12 cellular contexts compared by ENCODE assay signal in the genomic region with DNA sequence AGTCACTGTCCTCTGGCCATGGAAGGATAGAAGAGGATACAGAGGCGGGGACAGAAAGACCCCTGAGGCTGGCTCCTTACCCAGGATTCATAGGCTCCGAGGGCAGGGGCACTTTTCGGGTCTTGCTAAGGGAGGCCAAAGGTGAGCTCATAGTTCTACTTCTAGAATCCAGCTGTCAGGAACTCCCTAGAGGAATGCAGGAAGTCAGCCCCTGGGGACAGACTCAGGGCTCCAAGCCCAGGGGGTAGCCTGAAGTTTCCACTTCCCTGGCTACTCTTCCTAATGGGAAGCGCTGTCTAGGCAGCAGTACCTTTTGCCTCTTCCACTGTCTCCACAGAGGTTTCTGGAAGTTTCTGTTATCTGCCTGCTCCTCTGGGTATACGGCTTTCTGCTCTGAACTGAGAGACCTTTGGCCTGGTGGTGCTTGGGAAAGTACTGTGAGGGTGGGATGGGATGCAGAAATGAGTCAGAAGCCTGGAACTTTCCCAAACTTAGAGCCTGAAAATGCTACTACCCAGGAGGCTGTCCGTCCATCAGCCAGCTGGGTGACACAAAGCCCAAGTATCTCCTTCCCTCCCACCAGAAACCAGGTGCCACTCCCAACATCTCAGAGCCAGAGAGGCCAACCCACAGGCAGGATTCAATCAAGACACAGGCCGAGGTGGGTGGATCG. TPM values are rescaled to one million over a fixed set of nuclear protein-coding genes. Genes with fewer than 3 reads are reported as not detected.
A peak's percentile ranks its signal among the peaks of the same experiment; 100 is the strongest.
DNase-seq lines count a peak whose midpoint lies in the region; ATAC-seq, FAIRE-seq and TF ChIP-seq lines count a peak whose summit lies in the region.
"Had no signal": no experiment of that assay in that cellular context is flagged by ENCODE, and none has a peak within 500 bp of the region (broad histone marks: within the 10 kb centered on the region; RNA-seq: fewer than 3 reads in every experiment).

No MANE protein-coding gene starts in this region.

- H3K27ac ChIP-seq in brain microvascular endothelial cell = peak overlapping the region; percentile 35
- H3K27ac ChIP-seq in HepG2 (ENCODE audit: extremely low read length, insufficient read depth, low read length) = no peak overlapping the region
- H3K27ac ChIP-seq in CD8-positive, alpha-beta T cell (ENCODE audit: low read depth, low read length) = no peak overlapping the region
- H3K27ac ChIP-seq: neutrophil had no signal

- TF ChIP-seq RAD21 in HepG2 (CRISPR knock-in tag; IDR thresholded peaks at IDR 0.05) = no peak

- peak overlapping the region; percentile 9; the same call in 1 of the 2 replicates for H3K9ac ChIP-seq in HepG2 (ENCODE audit: insufficient read depth, low read depth, low read length)

- H3K27me3 ChIP-seq in brain microvascular endothelial cell (replicated peaks) = no peaks in the 10 kb centered on the region
- no peaks in the 10 kb centered on the region; a peak in 1 of 5 replicates for H3K27me3 ChIP-seq in HepG2 (ENCODE audit: control insufficient read depth in 1 of 2, insufficient read depth in 2 of 2, low read length in 2 of 2)
- H3K27me3 ChIP-seq in CD8-positive, alpha-beta T cell (ENCODE audit: insufficient read depth, low read length) = no peaks in the 10 kb centered on the region
- H3K27me3 ChIP-seq: neutrophil had no signal

- peaks cover 31% of the 10 kb centered on the region for H3K4me1 ChIP-seq in HepG2 (ENCODE audit: insufficient read depth, low read length)
- peaks cover 20% of the 10 kb centered on the region for H3K4me1 ChIP-seq in CD8-positive, alpha-beta T cell (ENCODE audit: insufficient read depth, low read length)

- H3K36me3 Mint-ChIP-seq in activated T-helper 2 cell treated with anti-CD3 and anti-CD28 coated beads, Interferon-gamma antibody, Interleukin-2, Interleukin-4, amounts not matched to agents 10 μg/mL and 5 μg/mL and 100 μg/mL, durations not matched to agents 14 hours and 24 hours and 36 hours (ENCODE audit: low read depth) = no peaks in the 10 kb centered on the region
- H3K36me3 Mint-ChIP-seq in CD8-positive, alpha-beta T cell = peaks cover 6% of the 10 kb centered on the region
- peaks cover 3% of the 10 kb centered on the region for H3K36me3 Mint-ChIP-seq in activated naive CD8-positive, alpha-beta T cell treated with anti-CD3 and anti-CD28 coated beads, Interleukin-2, amount 50 U/mL, for 24 hours (ENCODE audit: low read depth)

- POLR2A ChIA-PET in HepG2 (lab: Yijun Ruan, JAX) = no interaction called here
- POLR2A ChIA-PET in CD8-positive, alpha-beta T cell (lab: Charles Lee) = interaction anchor here (1.2 kb wide), 1 partner anchor 15 kb away, joined by 6 read pairs; a partner anchor contains a TSS

- H3K27ac Mint-ChIP-seq in activated T-helper 2 cell treated with anti-CD3 and anti-CD28 coated beads, Interferon-gamma antibody, Interleukin-2, Interleukin-4, amounts not matched to agents 10 μg/mL and 5 μg/mL and 100 μg/mL, durations not matched to agents 14 hours and 24 hours and 36 hours = no peak overlapping the region
- no peak overlapping the region for H3K27ac Mint-ChIP-seq in CD8-positive, alpha-beta T cell
- H3K27ac Mint-ChIP-seq in activated naive CD8-positive, alpha-beta T cell treated with anti-CD3 and anti-CD28 coated beads, Interleukin-2, amount 50 U/mL, for 24 hours = no peak overlapping the region

- FAIRE-seq in HepG2 (lab: Jason Lieb, UNC) = no peak

- intact Hi-C loops in HepG2 (cut with micrococcal nuclease; ENCODE audit: unreplicated experiment) = no loop called here
- intact Hi-C loops in activated T-helper 2 cell treated with anti-CD3 and anti-CD28 coated beads, Interferon-gamma antibody, Interleukin-2, Interleukin-4, amounts not matched to agents 10 μg/mL and 5 μg/mL and 100 μg/mL, durations not matched to agents 14 hours and 24 hours and 36 hours (cut with micrococcal nuclease) = no loop called here
- intact Hi-C loops in CD8-positive, alpha-beta T cell (cut with DNase I, micrococcal nuclease) = no loop called here

- H3K4me2 ChIP-seq in HepG2 (ENCODE audit: low read depth, low read length) = no peak overlapping the region

- H2AFZ ChIP-seq in HepG2 (ENCODE audit: low read length) = no peak overlapping the region

- DNase-seq in AG10803 (ENCODE audit: low read depth) (peak; percentile 51), HFF-Myc (ENCODE audit: extremely low read depth, low read depth) (peak; percentile 37), brain microvascular endothelial cell (peak; percentile 63), HepG2 (ENCODE audit: low spot score) (no peak)
- DNase-seq in activated T-helper 2 cell treated with anti-CD3 and anti-CD28 coated beads, Interferon-gamma antibody, Interleukin-2, Interleukin-4, amounts not matched to agents 10 μg/mL and 5 μg/mL and 100 μg/mL, durations not matched to agents 14 hours and 24 hours and 36 hours (ENCODE audit: low spot score) = no peak
- no peak for DNase-seq in CD8-positive, alpha-beta T cell
- DNase-seq in activated naive CD8-positive, alpha-beta T cell treated with anti-CD3 and anti-CD28 coated beads, Interleukin-2, amount 50 U/mL, for 24 hours = no peak
- DNase-seq: NCI-H2081; OCI-M1; stimulated activated naive CD4-positive, alpha-beta T cell treated with Interleukin-2 at 50 U/mL for 16 hours had no signal

- TF ChIP-seq CTCF in AG10803 (conservative IDR thresholded peaks at IDR 0.05; ENCODE audit: low read length) (no peak), HFF-Myc (IDR thresholded peaks at IDR 0.05; ENCODE audit: low read depth, low read length, missing control alignments) (no peak), brain microvascular endothelial cell (IDR thresholded peaks at IDR 0.05; ENCODE audit: low read depth, low read length, missing control alignments) (no peak), HepG2 (CRISPR knock-in tag; IDR thresholded peaks at IDR 0.05) (no peak)
- TF ChIP-seq CTCF in CD8-positive, alpha-beta T cell (IDR thresholded peaks at IDR 0.05) = no peak

- no peaks in the 10 kb centered on the region for H4K20me1 ChIP-seq in HepG2 (ENCODE audit: insufficient read depth, low read length)

- H3K79me2 ChIP-seq in HepG2 (ENCODE audit: insufficient read depth, low read length) = no peaks in the 10 kb centered on the region

- H3K27me3 Mint-ChIP-seq in activated T-helper 2 cell treated with anti-CD3 and anti-CD28 coated beads, Interferon-gamma antibody, Interleukin-2, Interleukin-4, amounts not matched to agents 10 μg/mL and 5 μg/mL and 100 μg/mL, durations not matched to agents 14 hours and 24 hours and 36 hours (ENCODE audit: low read depth) = no peaks in the 10 kb centered on the region
- H3K27me3 Mint-ChIP-seq in CD8-positive, alpha-beta T cell (ENCODE audit: low read depth) = no peaks in the 10 kb centered on the region
- no peaks in the 10 kb centered on the region for H3K27me3 Mint-ChIP-seq in activated naive CD8-positive, alpha-beta T cell treated with anti-CD3 and anti-CD28 coated beads, Interleukin-2, amount 50 U/mL, for 24 hours

- BruUV-seq in HepG2 (replicated peaks; lab: Mats Ljungman, UMichigan) = no TSS peak

- in situ Hi-C loops in brain microvascular endothelial cell (cut with HindIII; ENCODE audit: low pct_ligation_motif_present, low sequenced_read_pairs) (no loop called here), HepG2 (cut with HindIII; ENCODE audit: extremely low pct_ligation_motif_present, low pct_unique_long_range_greater_than_20kb) (no loop called here)

- TF ChIP-seq EP300 in HepG2 (IDR thresholded peaks at IDR 0.05; ENCODE audit: low read depth in 2 of 2, low read length in 2 of 2) (no peak), HepG2 (CRISPR knock-in tag; IDR thresholded peaks at IDR 0.05; ENCODE audit: borderline replicate concordance) (no peak)

- H3K4me1 Mint-ChIP-seq in activated T-helper 2 cell treated with anti-CD3 and anti-CD28 coated beads, Interferon-gamma antibody, Interleukin-2, Interleukin-4, amounts not matched to agents 10 μg/mL and 5 μg/mL and 100 μg/mL, durations not matched to agents 14 hours and 24 hours and 36 hours (ENCODE audit: low read depth) = peaks cover 21% of the 10 kb centered on the region
- peaks cover 32% of the 10 kb centered on the region for H3K4me1 Mint-ChIP-seq in CD8-positive, alpha-beta T cell (ENCODE audit: low read depth)
- peaks cover 28% of the 10 kb centered on the region for H3K4me1 Mint-ChIP-seq in activated naive CD8-positive, alpha-beta T cell treated with anti-CD3 and anti-CD28 coated beads, Interleukin-2, amount 50 U/mL, for 24 hours

- H3K4me3 ChIP-seq in AG10803 (ENCODE audit: low read length) (no peak overlapping the region), HFF-Myc (replicated peaks; ENCODE audit: low read depth, low read length) (no peak overlapping the region), brain microvascular endothelial cell (ENCODE audit: low read depth, low read length) (no peak overlapping the region), HepG2 (replicated peaks in 1 of 3; ENCODE audit: insufficient read depth in 1 of 3, low read depth in 2 of 3, low read length in 3 of 3) (no peak overlapping the region)
- no peak overlapping the region for H3K4me3 ChIP-seq in CD8-positive, alpha-beta T cell (ENCODE audit: low read depth, low read length)

- CTCF ChIA-PET in HepG2 (lab: Yijun Ruan, JAX; ENCODE audit: low intra/inter-chr PET ratio, low total read pairs) = no interaction called here
- CTCF ChIA-PET in CD8-positive, alpha-beta T cell (lab: Charles Lee) = interaction anchor here (0.9 to 1.1 kb wide), 2 partner anchors 18 to 19 kb away, joined by 3 read pairs; no protein-coding TSS in a partner anchor

- no peak overlapping the region for H3K4me3 Mint-ChIP-seq in activated T-helper 2 cell treated with anti-CD3 and anti-CD28 coated beads, Interferon-gamma antibody, Interleukin-2, Interleukin-4, amounts not matched to agents 10 μg/mL and 5 μg/mL and 100 μg/mL, durations not matched to agents 14 hours and 24 hours and 36 hours (ENCODE audit: low read depth)
- no peak overlapping the region for H3K4me3 Mint-ChIP-seq in CD8-positive, alpha-beta T cell
- no peak overlapping the region for H3K4me3 Mint-ChIP-seq in activated naive CD8-positive, alpha-beta T cell treated with anti-CD3 and anti-CD28 coated beads, Interleukin-2, amount 50 U/mL, for 24 hours

- no peak for ATAC-seq in HepG2
- ATAC-seq in CD8-positive, alpha-beta T cell = no peak
- ATAC-seq in GM19395 (IDR thresholded peaks at IDR 0.05; ENCODE audit: unreplicated experiment) = no peak
- ATAC-seq in activated naive CD8-positive, alpha-beta T cell treated with anti-CD3 and anti-CD28 coated beads, Interleukin-2, amount 50 U/mL, for 24 hours = no peak

- H3K9me3 ChIP-seq in HepG2 (ENCODE audit: low read length) = no peaks in the 10 kb centered on the region
- no peaks in the 10 kb centered on the region for H3K9me3 ChIP-seq in CD8-positive, alpha-beta T cell (ENCODE audit: low read length)
- H3K9me3 ChIP-seq: neutrophil had no signal

- H3K9me3 Mint-ChIP-seq in activated T-helper 2 cell treated with anti-CD3 and anti-CD28 coated beads, Interferon-gamma antibody, Interleukin-2, Interleukin-4, amounts not matched to agents 10 μg/mL and 5 μg/mL and 100 μg/mL, durations not matched to agents 14 hours and 24 hours and 36 hours = no peaks in the 10 kb centered on the region
- H3K9me3 Mint-ChIP-seq in CD8-positive, alpha-beta T cell = no peaks in the 10 kb centered on the region
- no peaks in the 10 kb centered on the region for H3K9me3 Mint-ChIP-seq in activated naive CD8-positive, alpha-beta T cell treated with anti-CD3 and anti-CD28 coated beads, Interleukin-2, amount 50 U/mL, for 24 hours

- no peak for TF ChIP-seq POLR2A in HepG2 (IDR thresholded peaks at IDR 0.05; ENCODE audit: insufficient read depth in 1 of 2, low read depth in 2 of 2, low read length in 2 of 2)

- WGBS in HepG2 (ENCODE audit: low lambda C conversion rate) = 83% methylated on average over 5 of the region's 8 CpGs

- no peaks in the 10 kb centered on the region for H3K36me3 ChIP-seq in brain microvascular endothelial cell (replicated peaks)
- no peaks in the 10 kb centered on the region; a peak in 1 of 5 replicates for H3K36me3 ChIP-seq in HepG2 (replicated peaks in 1 of 2; ENCODE audit: control insufficient read depth in 1 of 2, insufficient read depth in 2 of 2, low read length in 2 of 2)
- H3K36me3 ChIP-seq in CD8-positive, alpha-beta T cell (ENCODE audit: insufficient read depth, low read length) = no peaks in the 10 kb centered on the region
- H3K36me3 ChIP-seq: neutrophil had no signal

RNA-seq across cellular contexts. Expression of a gene that starts 3.6 kb away (rescaled TPM):
- 3.2 and 9.3 TPM in 2 replicates for total RNA-seq in HepG2 (2016; rRNA removed; fragmentation: Illumina TruSeq; extraction: Trizol)
- 4.9 and 5.3 TPM in 2 replicates for total RNA-seq in HepG2 (2016; cell fraction: cytosol; rRNA removed; fragmentation: Illumina TruSeq; extraction: Trizol; ENCODE audit: low read depth)
- total RNA-seq in HepG2 (2016; cell fraction: insoluble cytoplasmic fraction; rRNA removed; fragmentation: Illumina TruSeq; extraction: Trizol) = 3.0 and 8.5 TPM in 2 replicates
- 4.4 and 5.7 TPM in 2 replicates for total RNA-seq in HepG2 (2016; cell fraction: membrane; rRNA removed; fragmentation: Illumina TruSeq; extraction: Trizol)
- 15.9 and 19.3 TPM in 2 replicates for total RNA-seq in HepG2 (2016; cell fraction: nucleus; rRNA removed; fragmentation: Illumina TruSeq; extraction: Trizol)
- 10.3 and 10.4 TPM in 2 replicates for polyA plus RNA-seq in HepG2 (2011; rRNA removed)
- polyA plus RNA-seq in HepG2 (2011; cell fraction: cytosol; rRNA removed) = 3.0 and 5.8 TPM in 2 replicates
- polyA plus RNA-seq in HepG2 (2011; cell fraction: nucleus; rRNA removed) = 81.6 and 111 TPM in 2 replicates
- polyA plus RNA-seq in HepG2 (2012) = 4.8 and 5.2 TPM in 2 replicates
- 7.2 and 9.0 TPM in 2 replicates for polyA plus RNA-seq in HepG2 (2016; cell fraction: cytosol; fragmentation: Illumina TruSeq; extraction: Trizol; ENCODE audit: low read depth)
- 6.4 and 8.0 TPM in 2 replicates for polyA plus RNA-seq in HepG2 (2016; cell fraction: insoluble cytoplasmic fraction; fragmentation: Illumina TruSeq; extraction: Trizol; ENCODE audit: low read depth)
- polyA plus RNA-seq in HepG2 (2016; cell fraction: membrane; fragmentation: Illumina TruSeq; extraction: Trizol; ENCODE audit: low read depth) = 8.8 and 9.0 TPM in 2 replicates
- 64.2 and 68.2 TPM in 2 replicates for polyA plus RNA-seq in HepG2 (2016; cell fraction: nucleus; fragmentation: Illumina TruSeq; extraction: Trizol; ENCODE audit: insufficient read depth, low read depth)
- 4.3 and 43.2 TPM in 2 replicates for polyA minus RNA-seq in HepG2 (2011; rRNA and poly(A)+ RNA removed; ENCODE audit: low replicate concordance)
- 1.2 and 2.0 TPM in 2 replicates for polyA minus RNA-seq in HepG2 (2011; cell fraction: cytosol; rRNA and poly(A)+ RNA removed)
- 8.6 and 11.5 TPM in 2 replicates for polyA minus RNA-seq in HepG2 (2011; cell fraction: nucleus; rRNA and poly(A)+ RNA removed)
- 13.1 and 14.2 TPM in 2 replicates for total RNA-seq in activated T-helper 2 cell treated with anti-CD3 and anti-CD28 coated beads, Interferon-gamma antibody, Interleukin-2, Interleukin-4, amounts not matched to agents 10 μg/mL and 5 μg/mL and 100 μg/mL, durations not matched to agents 14 hours and 24 hours and 36 hours
- 10 to 100 TPM; 28.6 to 33.8 TPM for total RNA-seq in CD8-positive, alpha-beta T cell

RNA-seq across cellular contexts. Expression of a gene that starts 14.9 kb away (rescaled TPM):
- not detected in 2 replicates for total RNA-seq in HepG2 (2016; rRNA removed; fragmentation: Illumina TruSeq; extraction: Trizol)
- total RNA-seq in HepG2 (2016; cell fraction: cytosol; rRNA removed; fragmentation: Illumina TruSeq; extraction: Trizol; ENCODE audit: low read depth) = not detected in 2 replicates
- total RNA-seq in HepG2 (2016; cell fraction: insoluble cytoplasmic fraction; rRNA removed; fragmentation: Illumina TruSeq; extraction: Trizol) = not detected in 2 replicates
- total RNA-seq in HepG2 (2016; cell fraction: membrane; rRNA removed; fragmentation: Illumina TruSeq; extraction: Trizol) = not detected in 2 replicates
- not detected in 2 replicates for total RNA-seq in HepG2 (2016; cell fraction: nucleus; rRNA removed; fragmentation: Illumina TruSeq; extraction: Trizol)
- polyA plus RNA-seq in HepG2 (2011; rRNA removed) = 0.32 and 0.93 TPM in 2 replicates
- polyA plus RNA-seq in HepG2 (2011; cell fraction: cytosol; rRNA removed) = 0.81 TPM in 2 replicates
- polyA plus RNA-seq in HepG2 (2011; cell fraction: nucleus; rRNA removed) = not detected in 2 replicates
- polyA plus RNA-seq in HepG2 (2012) = not detected in 2 replicates
- polyA plus RNA-seq in HepG2 (2016; cell fraction: cytosol; fragmentation: Illumina TruSeq; extraction: Trizol; ENCODE audit: low read depth) = not detected in 2 replicates
- polyA plus RNA-seq in HepG2 (2016; cell fraction: insoluble cytoplasmic fraction; fragmentation: Illumina TruSeq; extraction: Trizol; ENCODE audit: low read depth) = not detected in 2 replicates
- not detected in 2 replicates for polyA plus RNA-seq in HepG2 (2016; cell fraction: membrane; fragmentation: Illumina TruSeq; extraction: Trizol; ENCODE audit: low read depth)
- polyA plus RNA-seq in HepG2 (2016; cell fraction: nucleus; fragmentation: Illumina TruSeq; extraction: Trizol; ENCODE audit: insufficient read depth, low read depth) = not detected in 2 replicates
- polyA minus RNA-seq in HepG2 (2011; rRNA and poly(A)+ RNA removed; ENCODE audit: low replicate concordance) = 0.44 and 1.2 TPM in 2 replicates
- polyA minus RNA-seq in HepG2 (2011; cell fraction: cytosol; rRNA and poly(A)+ RNA removed) = not detected in 2 replicates
- not detected in 2 replicates for polyA minus RNA-seq in HepG2 (2011; cell fraction: nucleus; rRNA and poly(A)+ RNA removed)
- 237 and 243 TPM in 2 replicates for total RNA-seq in activated T-helper 2 cell treated with anti-CD3 and anti-CD28 coated beads, Interferon-gamma antibody, Interleukin-2, Interleukin-4, amounts not matched to agents 10 μg/mL and 5 μg/mL and 100 μg/mL, durations not matched to agents 14 hours and 24 hours and 36 hours
- total RNA-seq in CD8-positive, alpha-beta T cell = 100 to 1,000 TPM; 285 to 289 TPM

RNA-seq across cellular contexts. Expression of a gene that starts 23.0 kb away (rescaled TPM):
- 12.2 and 13.4 TPM in 2 replicates for total RNA-seq in HepG2 (2016; rRNA removed; fragmentation: Illumina TruSeq; extraction: Trizol)
- 14.0 and 29.7 TPM in 2 replicates for total RNA-seq in HepG2 (2016; cell fraction: cytosol; rRNA removed; fragmentation: Illumina TruSeq; extraction: Trizol; ENCODE audit: low read depth)
- total RNA-seq in HepG2 (2016; cell fraction: insoluble cytoplasmic fraction; rRNA removed; fragmentation: Illumina TruSeq; extraction: Trizol) = 11.6 and 11.8 TPM in 2 replicates
- 15.8 and 28.5 TPM in 2 replicates for total RNA-seq in HepG2 (2016; cell fraction: membrane; rRNA removed; fragmentation: Illumina TruSeq; extraction: Trizol)
- total RNA-seq in HepG2 (2016; cell fraction: nucleus; rRNA removed; fragmentation: Illumina TruSeq; extraction: Trizol) = 5.2 and 6.0 TPM in 2 replicates
- polyA plus RNA-seq in HepG2 (2011; rRNA removed) = 11.4 and 11.5 TPM in 2 replicates
- 10.4 and 12.2 TPM in 2 replicates for polyA plus RNA-seq in HepG2 (2011; cell fraction: cytosol; rRNA removed)
- 7.5 and 8.3 TPM in 2 replicates for polyA plus RNA-seq in HepG2 (2011; cell fraction: nucleus; rRNA removed)
- polyA plus RNA-seq in HepG2 (2012) = 12.3 and 13.0 TPM in 2 replicates
- 64.3 and 100 TPM in 2 replicates for polyA plus RNA-seq in HepG2 (2016; cell fraction: cytosol; fragmentation: Illumina TruSeq; extraction: Trizol; ENCODE audit: low read depth)
- polyA plus RNA-seq in HepG2 (2016; cell fraction: insoluble cytoplasmic fraction; fragmentation: Illumina TruSeq; extraction: Trizol; ENCODE audit: low read depth) = 24.8 and 47.8 TPM in 2 replicates
- polyA plus RNA-seq in HepG2 (2016; cell fraction: membrane; fragmentation: Illumina TruSeq; extraction: Trizol; ENCODE audit: low read depth) = 72.1 and 88.4 TPM in 2 replicates
- polyA plus RNA-seq in HepG2 (2016; cell fraction: nucleus; fragmentation: Illumina TruSeq; extraction: Trizol; ENCODE audit: insufficient read depth, low read depth) = 16.4 and 20.4 TPM in 2 replicates
- 26.8 and 67.6 TPM in 2 replicates for polyA minus RNA-seq in HepG2 (2011; rRNA and poly(A)+ RNA removed; ENCODE audit: low replicate concordance)
- polyA minus RNA-seq in HepG2 (2011; cell fraction: cytosol; rRNA and poly(A)+ RNA removed) = 8.1 and 10.8 TPM in 2 replicates
- 8.5 and 9.8 TPM in 2 replicates for polyA minus RNA-seq in HepG2 (2011; cell fraction: nucleus; rRNA and poly(A)+ RNA removed)
- 437 TPM in 2 replicates for total RNA-seq in activated T-helper 2 cell treated with anti-CD3 and anti-CD28 coated beads, Interferon-gamma antibody, Interleukin-2, Interleukin-4, amounts not matched to agents 10 μg/mL and 5 μg/mL and 100 μg/mL, durations not matched to agents 14 hours and 24 hours and 36 hours
- total RNA-seq in CD8-positive, alpha-beta T cell = 100 to 1,000 TPM; 187 to 191 TPM

RNA-seq across cellular contexts. Expression of a gene that starts 51.1 kb away (rescaled TPM):
- total RNA-seq in HepG2 (2016; rRNA removed; fragmentation: Illumina TruSeq; extraction: Trizol) = 0.39 and 1.3 TPM in 2 replicates
- 0.18 TPM in 1 of 2 replicates, not detected in the other for total RNA-seq in HepG2 (2016; cell fraction: cytosol; rRNA removed; fragmentation: Illumina TruSeq; extraction: Trizol; ENCODE audit: low read depth)
- 0.86 and 1.1 TPM in 2 replicates for total RNA-seq in HepG2 (2016; cell fraction: insoluble cytoplasmic fraction; rRNA removed; fragmentation: Illumina TruSeq; extraction: Trizol)
- 0.48 and 0.87 TPM in 2 replicates for total RNA-seq in HepG2 (2016; cell fraction: membrane; rRNA removed; fragmentation: Illumina TruSeq; extraction: Trizol)
- total RNA-seq in HepG2 (2016; cell fraction: nucleus; rRNA removed; fragmentation: Illumina TruSeq; extraction: Trizol) = 2.3 TPM in 2 replicates
- polyA plus RNA-seq in HepG2 (2011; rRNA removed) = 2.9 and 4.7 TPM in 2 replicates
- 2.0 and 2.5 TPM in 2 replicates for polyA plus RNA-seq in HepG2 (2011; cell fraction: cytosol; rRNA removed)
- 16.5 and 19.4 TPM in 2 replicates for polyA plus RNA-seq in HepG2 (2011; cell fraction: nucleus; rRNA removed)
- polyA plus RNA-seq in HepG2 (2012) = 2.7 and 3.8 TPM in 2 replicates
- polyA plus RNA-seq in HepG2 (2016; cell fraction: cytosol; fragmentation: Illumina TruSeq; extraction: Trizol; ENCODE audit: low read depth) = 0.12 and 0.98 TPM in 2 replicates
- 1.7 and 1.8 TPM in 2 replicates for polyA plus RNA-seq in HepG2 (2016; cell fraction: insoluble cytoplasmic fraction; fragmentation: Illumina TruSeq; extraction: Trizol; ENCODE audit: low read depth)
- polyA plus RNA-seq in HepG2 (2016; cell fraction: membrane; fragmentation: Illumina TruSeq; extraction: Trizol; ENCODE audit: low read depth) = 0.48 and 0.79 TPM in 2 replicates
- polyA plus RNA-seq in HepG2 (2016; cell fraction: nucleus; fragmentation: Illumina TruSeq; extraction: Trizol; ENCODE audit: insufficient read depth, low read depth) = 3.4 and 8.9 TPM in 2 replicates
- 3.5 and 7.2 TPM in 2 replicates for polyA minus RNA-seq in HepG2 (2011; rRNA and poly(A)+ RNA removed; ENCODE audit: low replicate concordance)
- 3.4 and 5.1 TPM in 2 replicates for polyA minus RNA-seq in HepG2 (2011; cell fraction: cytosol; rRNA and poly(A)+ RNA removed)
- 7.6 and 9.4 TPM in 2 replicates for polyA minus RNA-seq in HepG2 (2011; cell fraction: nucleus; rRNA and poly(A)+ RNA removed)
- total RNA-seq in activated T-helper 2 cell treated with anti-CD3 and anti-CD28 coated beads, Interferon-gamma antibody, Interleukin-2, Interleukin-4, amounts not matched to agents 10 μg/mL and 5 μg/mL and 100 μg/mL, durations not matched to agents 14 hours and 24 hours and 36 hours = 0.32 and 0.98 TPM in 2 replicates
- 1 to 10 TPM in 1 of 2 experiments, under 1 TPM in 1; 0.33 to 1.0 TPM for total RNA-seq in CD8-positive, alpha-beta T cell

Comparison
In these comparisons a context has a peak if more than half of its experiments do, and no peak if none do; other contexts are left out.
1. DNase-seq: peak in AG10803 (single experiment), HFF-Myc (single experiment) and brain microvascular endothelial cell (single experiment); none in HepG2 (single experiment), activated T-helper 2 cell treated with anti-CD3 and anti-CD28 coated beads, Interferon-gamma antibody, Interleukin-2, Interleukin-4, amounts not matched to agents 10 μg/mL and 5 μg/mL and 100 μg/mL, durations not matched to agents 14 hours and 24 hours and 36 hours (single experiment), CD8-positive, alpha-beta T cell (0 of 7) and activated naive CD8-positive, alpha-beta T cell treated with anti-CD3 and anti-CD28 coated beads, Interleukin-2, amount 50 U/mL, for 24 hours (single experiment).
2. RNA of a gene that starts 14.9 kb away (total RNA-seq): 285 to 289 TPM in CD8-positive, alpha-beta T cell and 237 to 243 TPM in activated T-helper 2 cell treated with anti-CD3 and anti-CD28 coated beads, Interferon-gamma antibody, Interleukin-2, Interleukin-4, amounts not matched to agents 10 μg/mL and 5 μg/mL and 100 μg/mL, durations not matched to agents 14 hours and 24 hours and 36 hours; not detected in HepG2; every median in the first group is over 100 times any median in the second.
3. RNA of a gene that starts 23.0 kb away (total RNA-seq): 437 TPM in activated T-helper 2 cell treated with anti-CD3 and anti-CD28 coated beads, Interferon-gamma antibody, Interleukin-2, Interleukin-4, amounts not matched to agents 10 μg/mL and 5 μg/mL and 100 μg/mL, durations not matched to agents 14 hours and 24 hours and 36 hours and 187 to 191 TPM in CD8-positive, alpha-beta T cell; 5.2 to 29.7 TPM in HepG2; every median in the first group is over 4 times any median in the second.